In genomic region chr2:174350018-174350417, GRCh38 we compare ENCODE assay signal across 10 cellular contexts. TPM values are rescaled to one million over a fixed set of nuclear protein-coding genes. Genes with fewer than 3 reads are reported as not detected.
DNase-seq lines count a peak whose midpoint lies in the region; ATAC-seq and TF ChIP-seq lines count a peak whose summit lies in the region.
"Had no signal": no experiment of that assay in that cellular context is flagged by ENCODE, and none has a peak within 500 bp of the region (broad histone marks: within the 10 kb centered on the region; RNA-seq: fewer than 3 reads in every experiment).

No MANE protein-coding gene starts in this region.

- no peaks in the 10 kb centered on the region for H3K79me2 ChIP-seq in neural cell (replicated peaks; ENCODE audit: insufficient read depth, low read length)

- no peaks in the 10 kb centered on the region for H3F3A ChIP-seq in neural cell (ENCODE audit: insufficient read depth, low read length, poor library complexity, severe bottlenecking)

- no peak overlapping the region for H3K27ac Mint-ChIP-seq in activated T-cell treated with anti-CD3 and anti-CD28 coated beads, Interleukin-2, amount 50 U/mL, for 24 hours
- H3K27ac Mint-ChIP-seq: activated naive CD8-positive, alpha-beta T cell treated with anti-CD3 and anti-CD28 coated beads, Interleukin-2, amount 50 U/mL, for 24 hours had no signal

- peaks cover 8% of the 10 kb centered on the region for H3K27me3 Mint-ChIP-seq in activated T-cell treated with anti-CD3 and anti-CD28 coated beads, Interleukin-2, amount 50 U/mL, for 24 hours

- ATAC-seq in HG03139 (IDR thresholded peaks at IDR 0.05; ENCODE audit: unreplicated experiment) = no peak
- ATAC-seq: activated naive CD8-positive, alpha-beta T cell treated with anti-CD3 and anti-CD28 coated beads, Interleukin-2, amount 50 U/mL, for 24 hours had no signal

- H3K36me3 ChIP-seq in neural cell (ENCODE audit: insufficient read depth, low read length) (no peaks in the 10 kb centered on the region), transverse colon (peaks cover 0 to 35% (median 6%) of the 10 kb centered on the region in 4 donors)

- H3K4me3 ChIP-seq in astrocyte of the spinal cord (ENCODE audit: low read depth, low read length) = no peak overlapping the region
- no peak overlapping the region for H3K4me3 ChIP-seq in neural cell (ENCODE audit: low read length)
- no peak overlapping the region for H3K4me3 ChIP-seq in transverse colon

- no peaks in the 10 kb centered on the region for H4K20me1 ChIP-seq in neural cell (ENCODE audit: insufficient read depth)

- no peak for TF ChIP-seq RAD21 in neural cell (conservative IDR thresholded peaks at IDR 0.05)

- no peak overlapping the region for H3K27ac ChIP-seq in neural cell (ENCODE audit: low read length)
- no peak overlapping the region for H3K27ac ChIP-seq in transverse colon

- H2AFZ ChIP-seq in neural cell (ENCODE audit: low read depth, low read length) = no peak overlapping the region

- H3K4me1 Mint-ChIP-seq in activated T-cell treated with anti-CD3 and anti-CD28 coated beads, Interleukin-2, amount 50 U/mL, for 24 hours (ENCODE audit: low read depth) = no peaks in the 10 kb centered on the region

- peak; percentile 55 for TF ChIP-seq CTCF in astrocyte of the spinal cord (IDR thresholded peaks at IDR 0.05; ENCODE audit: low read depth, low read length)
- peak; percentile 53 for TF ChIP-seq CTCF in neural cell (IDR thresholded peaks at IDR 0.05; ENCODE audit: poor library complexity, severe bottlenecking)
- TF ChIP-seq CTCF in transverse colon (IDR thresholded peaks at IDR 0.05) = no peak

- no peaks in the 10 kb centered on the region for H3K9me3 Mint-ChIP-seq in activated T-cell treated with anti-CD3 and anti-CD28 coated beads, Interleukin-2, amount 50 U/mL, for 24 hours
- H3K9me3 Mint-ChIP-seq: activated naive CD8-positive, alpha-beta T cell treated with anti-CD3 and anti-CD28 coated beads, Interleukin-2, amount 50 U/mL, for 24 hours had no signal

- H3K9me2 ChIP-seq in neural cell (ENCODE audit: insufficient read depth, low read length) = no peaks in the 10 kb centered on the region

- H3K4me2 ChIP-seq in neural cell (ENCODE audit: low read length) = no peak overlapping the region

- WGBS in transverse colon (ENCODE audit: low coverage in 1 of 2), 2 donors = 81 to 85% methylated on average over 2 of the region's 2 CpGs

- H3K4me3 Mint-ChIP-seq in activated T-cell treated with anti-CD3 and anti-CD28 coated beads, Interleukin-2, amount 50 U/mL, for 24 hours = no peak overlapping the region
- H3K4me3 Mint-ChIP-seq: activated naive CD8-positive, alpha-beta T cell treated with anti-CD3 and anti-CD28 coated beads, Interleukin-2, amount 50 U/mL, for 24 hours had no signal

- H3K9me3 ChIP-seq in neural cell (ENCODE audit: low read length) = no peaks in the 10 kb centered on the region
- no peaks in the 10 kb centered on the region for H3K9me3 ChIP-seq in transverse colon

- H3K36me3 Mint-ChIP-seq in activated T-cell treated with anti-CD3 and anti-CD28 coated beads, Interleukin-2, amount 50 U/mL, for 24 hours (ENCODE audit: low read depth) = peaks cover 38% of the 10 kb centered on the region

- H3K9ac ChIP-seq in neural cell (ENCODE audit: low read length) = no peak overlapping the region

- TF ChIP-seq EP300 in neural cell (conservative IDR thresholded peaks at IDR 0.05; ENCODE audit: poor library complexity, severe bottlenecking) (no peak), transverse colon (IDR thresholded peaks at IDR 0.05; ENCODE audit: low read depth) (no peak)

- H3K27me3 ChIP-seq in neural cell (ENCODE audit: insufficient read depth, low read depth, low read length) = peaks cover 9% of the 10 kb centered on the region
- H3K27me3 ChIP-seq in transverse colon = peaks cover 16% of the 10 kb centered on the region

- in situ Hi-C loops in astrocyte of the spinal cord (cut with HindIII; ENCODE audit: low sequenced_read_pairs) = no loop called here
- in situ Hi-C loops in transverse colon (cut with MboI; ENCODE audit: low pct_ligation_motif_present in 1 of 4, low pct_unique_long_range_greater_than_20kb in 1 of 4, low sequenced_read_pairs in 3 of 4) = no loop called here

- DNase-seq in NCI-H2107 treated with DMSO at 0.1 percent for 48 hours (lab: John Stamatoyannopoulos, UW; ENCODE audit: unreplicated experiment) (peak; percentile 41), NCI-H2107 (lab: John Stamatoyannopoulos, UW) (no peak), LoVo (ENCODE audit: low spot score) (peak; percentile 8), astrocyte of the spinal cord (ENCODE audit: low read depth, low spot score) (no peak), transverse colon (no peak)
- no peak for DNase-seq in activated T-cell treated with anti-CD3 and anti-CD28 coated beads, Interleukin-2, amount 50 U/mL, for 24 hours
- DNase-seq: activated naive CD8-positive, alpha-beta T cell treated with anti-CD3 and anti-CD28 coated beads, Interleukin-2, amount 50 U/mL, for 24 hours had no signal

- no peak for TF ChIP-seq POLR2A in transverse colon (IDR thresholded peaks at IDR 0.05)

- H3K4me1 ChIP-seq in transverse colon = peaks cover 0 to under 1% (median 0%) of the 10 kb centered on the region in 4 donors

- intact Hi-C loops in transverse colon (cut with DNase I; ENCODE audit: low total_unique reads) = no loop called here

TF ChIP-seq in neural cell, 6 proteins besides CTCF, POLR2A, EP300 and RAD21:
- TF ChIP-seq TAF1 (IDR thresholded peaks at IDR 0.05; ENCODE audit: low read depth) (no peak), EZH2 (IDR thresholded peaks at IDR 0.05; ENCODE audit: borderline replicate concordance, insufficient read depth, low read length, poor library complexity, severe bottlenecking) (no peak), SMC3 (conservative IDR thresholded peaks at IDR 0.05; ENCODE audit: poor library complexity) (no peak), MXI1 (conservative IDR thresholded peaks at IDR 0.05; ENCODE audit: poor library complexity, severe bottlenecking) (no peak), POLR2AphosphoS5 (IDR thresholded peaks at IDR 0.05) (no peak)
- TF ChIP-seq, protein P1, sequence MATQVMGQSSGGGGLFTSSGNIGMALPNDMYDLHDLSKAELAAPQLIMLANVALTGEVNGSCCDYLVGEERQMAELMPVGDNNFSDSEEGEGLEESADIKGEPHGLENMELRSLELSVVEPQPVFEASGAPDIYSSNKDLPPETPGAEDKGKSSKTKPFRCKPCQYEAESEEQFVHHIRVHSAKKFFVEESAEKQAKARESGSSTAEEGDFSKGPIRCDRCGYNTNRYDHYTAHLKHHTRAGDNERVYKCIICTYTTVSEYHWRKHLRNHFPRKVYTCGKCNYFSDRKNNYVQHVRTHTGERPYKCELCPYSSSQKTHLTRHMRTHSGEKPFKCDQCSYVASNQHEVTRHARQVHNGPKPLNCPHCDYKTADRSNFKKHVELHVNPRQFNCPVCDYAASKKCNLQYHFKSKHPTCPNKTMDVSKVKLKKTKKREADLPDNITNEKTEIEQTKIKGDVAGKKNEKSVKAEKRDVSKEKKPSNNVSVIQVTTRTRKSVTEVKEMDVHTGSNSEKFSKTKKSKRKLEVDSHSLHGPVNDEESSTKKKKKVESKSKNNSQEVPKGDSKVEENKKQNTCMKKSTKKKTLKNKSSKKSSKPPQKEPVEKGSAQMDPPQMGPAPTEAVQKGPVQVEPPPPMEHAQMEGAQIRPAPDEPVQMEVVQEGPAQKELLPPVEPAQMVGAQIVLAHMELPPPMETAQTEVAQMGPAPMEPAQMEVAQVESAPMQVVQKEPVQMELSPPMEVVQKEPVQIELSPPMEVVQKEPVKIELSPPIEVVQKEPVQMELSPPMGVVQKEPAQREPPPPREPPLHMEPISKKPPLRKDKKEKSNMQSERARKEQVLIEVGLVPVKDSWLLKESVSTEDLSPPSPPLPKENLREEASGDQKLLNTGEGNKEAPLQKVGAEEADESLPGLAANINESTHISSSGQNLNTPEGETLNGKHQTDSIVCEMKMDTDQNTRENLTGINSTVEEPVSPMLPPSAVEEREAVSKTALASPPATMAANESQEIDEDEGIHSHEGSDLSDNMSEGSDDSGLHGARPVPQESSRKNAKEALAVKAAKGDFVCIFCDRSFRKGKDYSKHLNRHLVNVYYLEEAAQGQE (IDR thresholded peaks at IDR 0.05; ENCODE audit: borderline replicate concordance) = no peak

RNA-seq across cellular contexts. Expression of gene SP9, which starts 15.3 kb away (rescaled TPM):
- 1.6 and 2.5 TPM in 2 replicates for polyA plus RNA-seq in neural cell
- polyA minus RNA-seq in neural cell = 3.7 and 4.1 TPM in 2 replicates
- not detected for total RNA-seq in transverse colon
- total RNA-seq: T-helper 1 cell treated with Interleukin-12 subunit alpha and Interleukin-12 subunit beta and Interleukin-4 antibody, amounts not matched to agents 30 ng/mL and 1 ng/mL, for 36 hours had no signal

RNA-seq across cellular contexts. Expression of gene SCRN3, which starts 45.5 kb away (rescaled TPM):
- 56.7 and 57.1 TPM in 2 replicates for polyA plus RNA-seq in neural cell
- polyA minus RNA-seq in neural cell = 55.3 and 63.7 TPM in 2 replicates
- 10 to 100 TPM; 24.5 to 32.7 (median 30.2) TPM for total RNA-seq in transverse colon

Comparison
In these comparisons a context has a peak if more than half of its experiments do, and no peak if none do; other contexts are left out.
1. DNase-seq: peak in NCI-H2107 treated with DMSO at 0.1 percent for 48 hours (single experiment) and LoVo (single experiment); none in NCI-H2107 (single experiment), astrocyte of the spinal cord (single experiment), transverse colon (single experiment) and activated T-cell treated with anti-CD3 and anti-CD28 coated beads, Interleukin-2, amount 50 U/mL, for 24 hours (single experiment).
2. CTCF ChIP-seq: peak in astrocyte of the spinal cord (single experiment) and neural cell (single experiment); none in transverse colon (0 of 5).